8 cellular contexts compared by ENCODE assay signal in the genomic region with DNA sequence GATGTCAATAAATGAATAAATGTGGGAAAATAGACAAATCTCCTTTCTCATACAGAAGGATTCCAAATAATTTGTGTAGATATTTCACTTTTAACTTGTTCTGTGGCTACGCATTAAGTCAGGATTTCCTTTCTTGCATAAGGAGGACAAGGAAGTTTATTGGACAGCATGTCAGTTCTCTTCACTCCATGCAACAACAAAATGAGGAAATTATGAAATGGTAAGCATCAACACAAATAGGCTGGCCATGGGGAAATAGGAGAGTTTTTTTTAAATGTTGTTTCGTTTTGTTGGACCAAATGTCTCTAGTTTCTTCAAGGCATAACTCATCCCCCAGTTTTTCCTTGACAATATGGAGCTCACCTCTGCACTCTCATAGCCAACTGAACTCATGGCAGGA. TPM values are rescaled to one million over a fixed set of nuclear protein-coding genes. Genes with fewer than 3 reads are reported as not detected.
"Had no signal": no experiment of that assay in that cellular context is flagged by ENCODE, and none has a peak within 500 bp of the region (broad histone marks: within the 10 kb centered on the region; RNA-seq: fewer than 3 reads in every experiment).

No MANE protein-coding gene starts in this region.

RNA-seq across cellular contexts. Expression of a gene that starts 25.3 kb away (rescaled TPM):
- total RNA-seq: fibroblast of villous mesenchyme, lung microvascular endothelial cell, osteoblast, pulmonary artery endothelial cell, vagina had no signal

RNA-seq across cellular contexts. Expression of a gene that starts 46.6 kb away (rescaled TPM):
- total RNA-seq: esophagus muscularis mucosa, fibroblast of villous mesenchyme, gastrocnemius medialis, heart right ventricle, lung microvascular endothelial cell, osteoblast, pulmonary artery endothelial cell, vagina had no signal

RNA-seq across cellular contexts. Expression of a gene that starts 52.7 kb away (rescaled TPM):
- total RNA-seq: fibroblast of villous mesenchyme, lung microvascular endothelial cell, osteoblast, pulmonary artery endothelial cell, vagina had no signal
